ENCODE assay signal across 11 cellular contexts in genomic region chr10:97585439-97585811, GRCh38. TPM values are rescaled to one million over a fixed set of nuclear protein-coding genes. Genes with fewer than 3 reads are reported as not detected.
DNase-seq lines count a peak whose midpoint lies in the region; TF ChIP-seq lines count a peak whose summit lies in the region.
"Had no signal": no experiment of that assay in that cellular context is flagged by ENCODE, and none has a peak within 500 bp of the region (broad histone marks: within the 10 kb centered on the region; RNA-seq: fewer than 3 reads in every experiment).

No MANE protein-coding gene starts in this region.

- H3K4me3 ChIP-seq in left ventricle myocardium inferior (peak overlapping the region; percentile 47), skeletal muscle tissue (ENCODE audit: low read length in 3 of 3) (peak overlapping the region in 2 of 3 donors; percentile 56 to 61)

- no peaks in the 10 kb centered on the region for H3K27me3 ChIP-seq in left ventricle myocardium inferior (ENCODE audit: low read depth)
- H3K27me3 ChIP-seq in skeletal muscle tissue (ENCODE audit: control insufficient read depth in 3 of 3, insufficient read depth in 3 of 3, low read length in 3 of 3): no peaks in the 10 kb centered on the region

- intact Hi-C loops in left ventricle myocardium inferior (cut with micrococcal nuclease): no loop called here

- no peak for TF ChIP-seq CTCF in left ventricle myocardium inferior (IDR thresholded peaks at IDR 0.05; ENCODE audit: borderline replicate concordance)

- H3K9ac ChIP-seq in skeletal muscle tissue (ENCODE audit: low read depth in 1 of 3, low read length in 3 of 3): peak overlapping the region in 1 of 3 donors; percentile 79

- H3K4me1 ChIP-seq in left ventricle myocardium inferior (peaks cover 36% of the 10 kb centered on the region), skeletal muscle tissue (ENCODE audit: control insufficient read depth in 3 of 3, insufficient read depth in 3 of 3, low read length in 3 of 3) (peaks cover 19 to 68% (median 32%) of the 10 kb centered on the region in 3 donors)

- peak overlapping the region; percentile 94 for H3K27ac ChIP-seq in left ventricle myocardium inferior (replicated peaks)
- peak overlapping the region; percentile 86 for H3K27ac ChIP-seq in skeletal muscle tissue (ENCODE audit: low read depth, low read length)

- H3K9me3 ChIP-seq in left ventricle myocardium inferior (replicated peaks) (no peaks in the 10 kb centered on the region), skeletal muscle tissue (ENCODE audit: control insufficient read depth in 3 of 3, low read length in 3 of 3) (no peaks in the 10 kb centered on the region)

- H3K36me3 ChIP-seq in left ventricle myocardium inferior (no peaks in the 10 kb centered on the region), skeletal muscle tissue (ENCODE audit: control insufficient read depth in 3 of 3, insufficient read depth in 3 of 3, low read length in 3 of 3) (peaks cover 0 to 12% (median 9%) of the 10 kb centered on the region in 3 donors)

- DNase-seq in left ventricle myocardium inferior: no peak
- DNase-seq in anterior cingulate cortex (lab: John Stamatoyannopoulos, UW): no peak
- DNase-seq: activated naive CD4-positive, alpha-beta T cell treated with Interleukin-2 at 50 U/mL for 16 hours; CD4-positive, CD25-positive, alpha-beta regulatory T cell; effector memory CD4-positive, alpha-beta T cell; EL; midbrain; NCI-H1694 treated with DMSO at 0.1 percent for 48 hours had no signal

RNA-seq across cellular contexts. Expression of gene HOGA1, which starts 1.2 kb away (rescaled TPM):
- total RNA-seq in left ventricle myocardium inferior: 47.1 TPM
- 1.6 TPM for total RNA-seq in skeletal muscle tissue
- total RNA-seq: CD4-positive, CD25-positive, alpha-beta regulatory T cell had no signal

RNA-seq across cellular contexts. Expression of gene C10orf62, which starts 4.1 kb away (rescaled TPM):
- total RNA-seq in left ventricle myocardium inferior (1.5 TPM), skeletal muscle tissue (under 0.01 TPM)
- total RNA-seq: CD4-positive, CD25-positive, alpha-beta regulatory T cell; fibroblast of villous mesenchyme; OCI-LY7 had no signal

RNA-seq across cellular contexts. Expression of gene ANKRD2, which starts 12.8 kb away (rescaled TPM):
- 969 TPM for total RNA-seq in left ventricle myocardium inferior
- total RNA-seq in skeletal muscle tissue: 8.9 TPM
- total RNA-seq: CD4-positive, CD25-positive, alpha-beta regulatory T cell; OCI-LY7 had no signal

RNA-seq across cellular contexts. Expression of gene MORN4, which starts 47.9 kb away (rescaled TPM):
- total RNA-seq in left ventricle myocardium inferior (13.9 TPM), skeletal muscle tissue (1.0 TPM)

RNA-seq across cellular contexts. Expression of gene PI4K2A, which starts 55.0 kb away (rescaled TPM):
- total RNA-seq in left ventricle myocardium inferior (12.4 TPM), skeletal muscle tissue (5.2 TPM)

Comparison
In these comparisons a context has a peak if more than half of its experiments do, and no peak if none do; other contexts are left out.
1. RNA of gene HOGA1, which starts 1.2 kb away (total RNA-seq): 47.1 TPM in left ventricle myocardium inferior (single experiment); 1.6 TPM in skeletal muscle tissue (single experiment); every median in the first group is over 10 times any median in the second.
2. RNA of gene ANKRD2, which starts 12.8 kb away (total RNA-seq): 969 TPM in left ventricle myocardium inferior (single experiment); 8.9 TPM in skeletal muscle tissue (single experiment); every median in the first group is over 10 times any median in the second.